Comparison of ENCODE assay signal across 29 cellular contexts in genomic region chr10:12950583-12951128, GRCh38. TPM values are rescaled to one million over a fixed set of nuclear protein-coding genes. Genes with fewer than 3 reads are reported as not detected.
"Had no signal": no experiment of that assay in that cellular context is flagged by ENCODE, and none has a peak within 500 bp of the region (broad histone marks: within the 10 kb centered on the region; RNA-seq: fewer than 3 reads in every experiment).

No MANE protein-coding gene starts in this region.

- H3K4me3 Mint-ChIP-seq: activated naive CD4-positive, alpha-beta T cell treated with anti-CD3 and anti-CD28 coated beads, Interleukin-2, amount 10 ng/mL, durations not matched to agents 7 days and 5 days; activated T-cell treated with anti-CD3 and anti-CD28 coated beads, Interleukin-2, amount 50 U/mL, for 24 hours; central memory CD8-positive, alpha-beta T cell; immature natural killer cell; memory B cell; natural killer cell; neural progenitor cell; T-helper 1 cell treated with Interleukin-12 subunit alpha and Interleukin-12 subunit beta and Interleukin-4 antibody, amounts not matched to agents 30 μg/mL and 1 μg/mL, for 36 hours had no signal

- H3K4me3 ChIP-seq: breast epithelium, dorsolateral prefrontal cortex, gastroesophageal sphincter, neural progenitor cell, testis, transverse colon had no signal

- H3K4me2 ChIP-seq: neural progenitor cell had no signal

- H3K4me1 ChIP-seq: breast epithelium, gastroesophageal sphincter, neural progenitor cell, testis, transverse colon had no signal

- H3K36me3 Mint-ChIP-seq: activated naive CD4-positive, alpha-beta T cell treated with anti-CD3 and anti-CD28 coated beads, Interleukin-2, amount 10 ng/mL, durations not matched to agents 7 days and 5 days; memory B cell; natural killer cell; neural progenitor cell had no signal

- H3K36me3 ChIP-seq: breast epithelium, gastroesophageal sphincter, neural progenitor cell, transverse colon, WERI-Rb-1 had no signal

- H3K9me3 ChIP-seq: gastroesophageal sphincter, testis, transverse colon had no signal

- H3K4me1 Mint-ChIP-seq: activated naive CD4-positive, alpha-beta T cell treated with anti-CD3 and anti-CD28 coated beads, Interleukin-2, amount 10 ng/mL, durations not matched to agents 7 days and 5 days; central memory CD8-positive, alpha-beta T cell; immature natural killer cell; natural killer cell; neural progenitor cell had no signal

- DNase-seq: activated CD4-positive, alpha-beta T cell treated with anti-CD3 and anti-CD28 coated beads for 48 hours; activated CD4-positive, alpha-beta T cell treated with anti-CD3 and anti-CD28 coated beads, Interleukin-2, amount 50 U/mL, for 48 hours; activated CD8-positive, alpha-beta memory T cell treated with anti-CD3 and anti-CD28 coated beads, Interleukin-2, amount 50 U/mL, for 48 hours; activated gamma-delta T cell; activated naive CD4-positive, alpha-beta T cell treated with anti-CD3 and anti-CD28 coated beads, Interleukin-2, amount 10 ng/mL, durations not matched to agents 7 days and 5 days; activated T-cell treated with anti-CD3 and anti-CD28 coated beads, Interleukin-2, amount 50 U/mL, for 24 hours; amniotic stem cell; dorsolateral prefrontal cortex; effector memory CD4-positive, alpha-beta T cell; hypothalamus; immature natural killer cell; natural killer cell; occipital lobe; right cardiac atrium; stimulated activated CD4-positive, alpha-beta T cell treated with anti-CD3 and anti-CD28 coated beads, Interleukin-2, amount 100 ng/mL, for 48 hours; stimulated activated naive CD4-positive, alpha-beta T cell treated with Interleukin-2 at 50 U/mL for 16 hours; SW 1271; T-helper 9 cell; testis; transverse colon; WERI-Rb-1 had no signal

- FAIRE-seq: colon had no signal

- H3K9me3 Mint-ChIP-seq: natural killer cell had no signal

- H2AFZ ChIP-seq: neural progenitor cell had no signal

- H3K27ac Mint-ChIP-seq: activated naive CD4-positive, alpha-beta T cell treated with anti-CD3 and anti-CD28 coated beads, Interleukin-2, amount 10 ng/mL, durations not matched to agents 7 days and 5 days; activated T-cell treated with anti-CD3 and anti-CD28 coated beads, Interleukin-2, amount 50 U/mL, for 24 hours; immature natural killer cell; memory B cell; natural killer cell; neural progenitor cell; T-helper 1 cell treated with Interleukin-12 subunit alpha and Interleukin-12 subunit beta and Interleukin-4 antibody, amounts not matched to agents 30 μg/mL and 1 μg/mL, for 36 hours had no signal

- H3K27me3 ChIP-seq: breast epithelium, dorsolateral prefrontal cortex, gastroesophageal sphincter, neural progenitor cell, testis, transverse colon had no signal

- H3K27ac ChIP-seq: breast epithelium, gastroesophageal sphincter, neural progenitor cell, testis, transverse colon, WERI-Rb-1 had no signal

- ATAC-seq: activated CD4-positive, CD25-positive, alpha-beta regulatory T cell treated with anti-CD3 and anti-CD28 coated beads, Interleukin-2, amount 50 U/mL, for 24 hours; gastroesophageal sphincter; natural killer cell; right cardiac atrium had no signal

RNA-seq across cellular contexts. Expression of gene CCDC3, which starts 50.9 kb away (rescaled TPM):
- polyA plus RNA-seq: immature natural killer cell had no signal
